Comparison of ENCODE assay signal across 1 cellular context in the genomic region with DNA sequence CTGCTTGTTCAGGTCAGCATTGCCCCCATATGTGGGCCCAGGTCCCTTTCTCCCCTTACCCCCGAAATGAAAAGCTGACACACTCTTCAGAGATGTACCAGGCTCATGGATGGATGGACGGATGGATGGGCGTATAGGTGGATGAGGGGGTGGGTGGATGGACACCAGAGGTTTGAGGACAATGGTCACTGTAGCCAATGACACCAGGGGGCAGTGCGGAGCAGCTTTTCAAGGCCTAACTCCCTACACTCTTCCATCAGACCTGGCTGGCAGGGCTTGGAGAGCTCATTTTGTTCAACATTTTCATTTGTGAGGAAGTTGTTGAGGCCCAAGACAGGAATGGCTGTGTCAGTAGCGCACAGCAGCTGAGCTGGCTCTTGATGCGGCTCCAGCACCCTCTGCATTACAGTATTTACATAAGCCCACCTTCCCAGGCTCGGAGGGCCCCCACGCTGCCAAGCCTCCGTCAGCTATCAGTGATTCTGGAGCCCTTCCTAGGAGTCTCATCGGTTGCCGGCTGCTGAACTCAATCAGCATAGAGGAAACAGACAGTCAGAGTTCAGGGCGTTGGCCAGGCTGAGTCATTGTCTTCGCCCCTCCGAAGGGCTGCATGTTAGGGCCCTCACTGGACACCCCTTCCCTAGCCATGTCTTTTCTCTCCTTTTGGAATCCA.
TF ChIP-seq lines count a peak whose summit lies in the region.

No MANE protein-coding gene starts in this region.

TF ChIP-seq in H1, 55 proteins besides CTCF, POLR2A, EP300 and RAD21:
- TF ChIP-seq KDM1A (IDR thresholded peaks at IDR 0.05; ENCODE audit: borderline replicate concordance, low read length), result no peak
- no peak for TF ChIP-seq KDM4A (IDR thresholded peaks at IDR 0.05; ENCODE audit: low read depth, low read length, severe bottlenecking)
- TF ChIP-seq CEBPB (IDR thresholded peaks at IDR 0.05; ENCODE audit: low read depth, low read length), result no peak
- peak; percentile 68; the same call in 1 of the 2 replicates for TF ChIP-seq YY1 (IDR thresholded peaks at IDR 0.05; ENCODE audit: low read depth, low read length)
- TF ChIP-seq GABPA (IDR thresholded peaks at IDR 0.05; ENCODE audit: borderline replicate concordance, insufficient read depth, low read length), result no peak
- peak; percentile 29; the same call in 1 of the 2 replicates for TF ChIP-seq CREB1 (IDR thresholded peaks at IDR 0.05)
